19 cellular contexts compared by ENCODE assay signal in genomic region chr2:241900251-241901017, GRCh38. TPM values are rescaled to one million over a fixed set of nuclear protein-coding genes. Genes with fewer than 3 reads are reported as not detected.
DNase-seq lines count a peak whose midpoint lies in the region; ATAC-seq, FAIRE-seq and TF ChIP-seq lines count a peak whose summit lies in the region.
"Had no signal": no experiment of that assay in that cellular context is flagged by ENCODE, and none has a peak within 500 bp of the region (broad histone marks: within the 10 kb centered on the region; RNA-seq: fewer than 3 reads in every experiment).

No MANE protein-coding gene starts in this region.

- peak overlapping the region; percentile 19 for H2BK15ac ChIP-seq in neuronal stem cell (ENCODE audit: low read length)

- no peak overlapping the region for H4K8ac ChIP-seq in neuronal stem cell (ENCODE audit: low read depth, low read length)

- H4K91ac ChIP-seq in neuronal stem cell (ENCODE audit: low read depth, low read length, poor library complexity): no peak overlapping the region

- TF ChIP-seq EP300 in HepG2 (IDR thresholded peaks at IDR 0.05; ENCODE audit: low read depth in 2 of 2, low read length in 2 of 2) (no peak), HepG2 (CRISPR knock-in tag; IDR thresholded peaks at IDR 0.05; ENCODE audit: borderline replicate concordance) (no peak)

- H3K9ac ChIP-seq in HepG2 (ENCODE audit: insufficient read depth, low read depth, low read length): no peak overlapping the region
- no peak overlapping the region for H3K9ac ChIP-seq in neuronal stem cell (ENCODE audit: low read depth, low read length, poor library complexity)

- H3K4ac ChIP-seq in neuronal stem cell (ENCODE audit: low read length): no peak overlapping the region

- peaks cover 3% of the 10 kb centered on the region for H3K79me1 ChIP-seq in neuronal stem cell (ENCODE audit: low read depth, low read length)

- BruUV-seq in HepG2 (replicated peaks; lab: Mats Ljungman, UMichigan): no TSS peak

- H2BK120ac ChIP-seq in neuronal stem cell (ENCODE audit: low read depth, low read length): no peak overlapping the region

- H3K14ac ChIP-seq in neuronal stem cell (ENCODE audit: low read length): peak overlapping the region; percentile 39

- H3K36me3 ChIP-seq in right lobe of liver (no peaks in the 10 kb centered on the region), HepG2 (replicated peaks in 1 of 2; ENCODE audit: control insufficient read depth in 1 of 2, insufficient read depth in 2 of 2, low read length in 2 of 2) (no peaks in the 10 kb centered on the region), neuronal stem cell (replicated peaks in 1 of 2; ENCODE audit: control insufficient read depth in 2 of 2, insufficient read depth in 2 of 2, low read length in 2 of 2) (no peaks in the 10 kb centered on the region), uterus (no peaks in the 10 kb centered on the region)
- H3K36me3 ChIP-seq: gastrocnemius medialis, SJSA1 had no signal

- H3K4me3 ChIP-seq in right lobe of liver: no peak overlapping the region
- H3K4me3 ChIP-seq in HepG2 (replicated peaks in 1 of 3; ENCODE audit: insufficient read depth in 1 of 3, low read depth in 2 of 3, low read length in 3 of 3): no peak overlapping the region
- H3K4me3 ChIP-seq in neuronal stem cell (ENCODE audit: low read length in 2 of 2): no peak overlapping the region
- H3K4me3 ChIP-seq in uterus: no peak overlapping the region
- H3K4me3 ChIP-seq: SJSA1 had no signal

- DNase-seq in right lobe of liver (peak in 2 of 3 donors; percentile 48 to 51), HepG2 (ENCODE audit: low spot score) (no peak), epithelial cell of prostate (ENCODE audit: low read depth, low spot score) (no peak), neuronal stem cell (ENCODE audit: low spot score) (no peak), uterus (peak in 1 of 2 donors; percentile 33), COLO668 (lab: John Stamatoyannopoulos, UW; ENCODE audit: unreplicated experiment) (no peak), nucleus accumbens (lab: John Stamatoyannopoulos, UW) (no peak), NOMO-1 treated with DMSO at 0.1 percent for 48 hours (lab: John Stamatoyannopoulos, UW; ENCODE audit: unreplicated experiment) (no peak)
- DNase-seq: activated CD4-positive, alpha-beta T cell treated with anti-CD3 and anti-CD28 coated beads for 1 hour; COR-L47; gastrocnemius medialis; naive thymus-derived CD8-positive, alpha-beta T cell; NCI-H1930; NCI-H446 treated with DMSO at 0.1 percent for 48 hours; stimulated activated CD4-positive, alpha-beta T cell treated with anti-CD3 and anti-CD28 coated beads, Interleukin-2, amount 100 ng/mL, for 24 hours had no signal

- no peaks in the 10 kb centered on the region for H3K27me3 ChIP-seq in right lobe of liver
- H3K27me3 ChIP-seq in HepG2 (ENCODE audit: control insufficient read depth in 1 of 2, insufficient read depth in 2 of 2, low read length in 2 of 2): peaks cover 16 to 60% of the 10 kb centered on the region in 2 experiments
- peaks cover 0 to 23% (median 10%) of the 10 kb centered on the region in 3 experiments for H3K27me3 ChIP-seq in neuronal stem cell (ENCODE audit: control insufficient read depth in 3 of 3, insufficient read depth in 3 of 3, low read depth in 1 of 3, low read length in 3 of 3)
- H3K27me3 ChIP-seq in uterus: no peaks in the 10 kb centered on the region

- peak overlapping the region; percentile 56 for H3K23ac ChIP-seq in neuronal stem cell (ENCODE audit: low read depth, low read length, poor library complexity)

- H3K4me2 ChIP-seq in HepG2 (ENCODE audit: low read depth, low read length): no peak overlapping the region
- no peak overlapping the region for H3K4me2 ChIP-seq in neuronal stem cell (ENCODE audit: insufficient read depth, low read length, poor library complexity, severe bottlenecking)

- H3K9me3 ChIP-seq in right lobe of liver: no peaks in the 10 kb centered on the region
- no peaks in the 10 kb centered on the region for H3K9me3 ChIP-seq in HepG2 (ENCODE audit: low read length)
- H3K9me3 ChIP-seq in neuronal stem cell (replicated peaks in 1 of 2; ENCODE audit: control insufficient read depth in 2 of 2, insufficient read depth in 1 of 2, low read depth in 1 of 2, low read length in 2 of 2): no peaks in the 10 kb centered on the region
- no peaks in the 10 kb centered on the region for H3K9me3 ChIP-seq in uterus
- H3K9me3 ChIP-seq: gastrocnemius medialis, SJSA1 had no signal

- no peak for TF ChIP-seq RAD21 in HepG2 (CRISPR knock-in tag; IDR thresholded peaks at IDR 0.05)

- H4K20me1 ChIP-seq in HepG2 (ENCODE audit: insufficient read depth, low read length): no peaks in the 10 kb centered on the region

- CTCF ChIA-PET in HepG2 (lab: Yijun Ruan, JAX; ENCODE audit: low intra/inter-chr PET ratio, low total read pairs): no interaction called here

- H3K79me2 ChIP-seq in HepG2 (ENCODE audit: insufficient read depth, low read length): no peaks in the 10 kb centered on the region

- H2BK12ac ChIP-seq in neuronal stem cell (ENCODE audit: low read length): no peak overlapping the region

- TF ChIP-seq POLR2A in right lobe of liver (IDR thresholded peaks at IDR 0.05): no peak
- TF ChIP-seq POLR2A in HepG2 (IDR thresholded peaks at IDR 0.05; ENCODE audit: insufficient read depth in 1 of 2, low read depth in 2 of 2, low read length in 2 of 2): no peak
- no peak for TF ChIP-seq POLR2A in uterus (IDR thresholded peaks at IDR 0.05)

- peak overlapping the region; percentile 60 for H2BK5ac ChIP-seq in neuronal stem cell (ENCODE audit: low read length)

- FAIRE-seq in HepG2 (lab: Jason Lieb, UNC): no peak
- FAIRE-seq: astrocyte, colon had no signal

- WGBS in right lobe of liver (ENCODE audit: insufficient coverage, low coverage, low lambda C conversion rate, missing lambda C conversion rate): 100% methylated on average over 4 of the region's 32 CpGs
- WGBS in HepG2 (ENCODE audit: low lambda C conversion rate): 55% methylated on average over 31 of the region's 32 CpGs
- no CpG with 5 or more reads among the region's 32 CpGs for WGBS in neuronal stem cell (ENCODE audit: extremely low coverage in 2 of 2, insufficient read length in 2 of 2, insufficient replicate concordance in 1 of 2), 2 donors

- in situ Hi-C loops in HepG2 (cut with HindIII; ENCODE audit: extremely low pct_ligation_motif_present, low pct_unique_long_range_greater_than_20kb): no loop called here

- H2AFZ ChIP-seq in HepG2 (ENCODE audit: low read length) (no peak overlapping the region), neuronal stem cell (ENCODE audit: low read length) (no peak overlapping the region)

- POLR2A ChIA-PET in HepG2 (lab: Yijun Ruan, JAX): no interaction called here

- intact Hi-C loops in right lobe of liver (cut with DNase I): no loop called here
- intact Hi-C loops in HepG2 (cut with micrococcal nuclease; ENCODE audit: unreplicated experiment): no loop called here
- intact Hi-C loops in uterus (cut with DNase I; ENCODE audit: low total_unique reads): no loop called here

- H3K4me1 ChIP-seq in right lobe of liver (peaks cover 0 to 7% (median 2%) of the 10 kb centered on the region in 4 donors), HepG2 (ENCODE audit: insufficient read depth, low read length) (peaks cover 2% of the 10 kb centered on the region), neuronal stem cell (ENCODE audit: control insufficient read depth in 2 of 2, insufficient read depth in 1 of 2, low read depth in 1 of 2, low read length in 2 of 2) (peaks cover 0 to 16% of the 10 kb centered on the region in 2 donors), uterus (peaks cover 7 to 18% of the 10 kb centered on the region in 2 donors)
- H3K4me1 ChIP-seq: SJSA1 had no signal

- H3K27ac ChIP-seq in right lobe of liver (no peak overlapping the region), HepG2 (ENCODE audit: extremely low read length, insufficient read depth, low read length) (no peak overlapping the region), epithelial cell of prostate (peak overlapping the region; percentile 51), neuronal stem cell (replicated peaks; ENCODE audit: low read length) (no peak overlapping the region), uterus (peak overlapping the region; percentile 78 to 80)
- H3K27ac ChIP-seq: SJSA1 had no signal

- peak overlapping the region; percentile 32 for H2AK5ac ChIP-seq in neuronal stem cell (ENCODE audit: low read depth, low read length)

- no peak for TF ChIP-seq CTCF in right lobe of liver (IDR thresholded peaks at IDR 0.05)
- TF ChIP-seq CTCF in HepG2 (CRISPR knock-in tag; IDR thresholded peaks at IDR 0.05): no peak
- TF ChIP-seq CTCF in uterus (IDR thresholded peaks at IDR 0.05): no peak

- peak in 1 of 4 donors; percentile 25 for ATAC-seq in right lobe of liver
- ATAC-seq in HepG2: no peak
- ATAC-seq: naive thymus-derived CD8-positive, alpha-beta T cell had no signal

- H3K18ac ChIP-seq in neuronal stem cell (ENCODE audit: low read length): peak overlapping the region; percentile 71

RNA-seq across cellular contexts. Expression of gene RTP5, which starts 30.9 kb away (rescaled TPM):
- total RNA-seq in right lobe of liver (not detected), HepG2 (2016; rRNA removed; fragmentation: Illumina TruSeq; extraction: Trizol) (not detected in 2 replicates), uterus (under 1 TPM in 1 of 4 donors, not detected in 3; 0.15 TPM)
- total RNA-seq in HepG2 (2016; cell fraction: cytosol; rRNA removed; fragmentation: Illumina TruSeq; extraction: Trizol; ENCODE audit: low read depth): not detected in 2 replicates
- total RNA-seq in HepG2 (2016; cell fraction: insoluble cytoplasmic fraction; rRNA removed; fragmentation: Illumina TruSeq; extraction: Trizol): not detected in 2 replicates
- total RNA-seq in HepG2 (2016; cell fraction: membrane; rRNA removed; fragmentation: Illumina TruSeq; extraction: Trizol): not detected in 2 replicates
- not detected in 2 replicates for total RNA-seq in HepG2 (2016; cell fraction: nucleus; rRNA removed; fragmentation: Illumina TruSeq; extraction: Trizol)
- polyA plus RNA-seq in HepG2 (2011; rRNA removed): not detected in 2 replicates
- polyA plus RNA-seq in HepG2 (2011; cell fraction: cytosol; rRNA removed): not detected in 2 replicates
- not detected in 2 replicates for polyA plus RNA-seq in HepG2 (2011; cell fraction: nucleus; rRNA removed)
- polyA plus RNA-seq in HepG2 (2012): not detected in 2 replicates
- not detected in 2 replicates for polyA plus RNA-seq in HepG2 (2016; cell fraction: cytosol; fragmentation: Illumina TruSeq; extraction: Trizol; ENCODE audit: low read depth)
- polyA plus RNA-seq in HepG2 (2016; cell fraction: insoluble cytoplasmic fraction; fragmentation: Illumina TruSeq; extraction: Trizol; ENCODE audit: low read depth): not detected in 2 replicates
- polyA plus RNA-seq in HepG2 (2016; cell fraction: membrane; fragmentation: Illumina TruSeq; extraction: Trizol; ENCODE audit: low read depth): not detected in 2 replicates
- not detected in 2 replicates for polyA plus RNA-seq in HepG2 (2016; cell fraction: nucleus; fragmentation: Illumina TruSeq; extraction: Trizol; ENCODE audit: insufficient read depth, low read depth)
- not detected in 2 replicates for polyA minus RNA-seq in HepG2 (2011; rRNA and poly(A)+ RNA removed; ENCODE audit: low replicate concordance)
- polyA minus RNA-seq in HepG2 (2011; cell fraction: cytosol; rRNA and poly(A)+ RNA removed): not detected in 2 replicates
- not detected in 2 replicates for polyA minus RNA-seq in HepG2 (2011; cell fraction: nucleus; rRNA and poly(A)+ RNA removed)
- not detected for polyA plus RNA-seq in neuronal stem cell (2013, experiment 1 of 2)
- polyA plus RNA-seq in neuronal stem cell (2013, experiment 2 of 2): not detected
- total RNA-seq: astrocyte; gastrocnemius medialis; IMR-90; naive thymus-derived CD8-positive, alpha-beta T cell; SJSA1 had no signal
- polyA plus RNA-seq: IMR-90; naive thymus-derived CD8-positive, alpha-beta T cell had no signal

RNA-seq across cellular contexts. Expression of gene PDCD1, which starts 41.7 kb away (rescaled TPM):
- total RNA-seq in right lobe of liver (under 1 TPM in 3 of 6 experiments, not detected in 3; 0.19 to 0.61 (median 0.20) TPM), HepG2 (2016; rRNA removed; fragmentation: Illumina TruSeq; extraction: Trizol) (not detected in 2 replicates), uterus (under 1 TPM in 1 of 4 donors, not detected in 3; 0.21 TPM)
- total RNA-seq in HepG2 (2016; cell fraction: cytosol; rRNA removed; fragmentation: Illumina TruSeq; extraction: Trizol; ENCODE audit: low read depth): not detected in 2 replicates
- total RNA-seq in HepG2 (2016; cell fraction: insoluble cytoplasmic fraction; rRNA removed; fragmentation: Illumina TruSeq; extraction: Trizol): 0.11 TPM in 1 of 2 replicates, not detected in the other
- total RNA-seq in HepG2 (2016; cell fraction: membrane; rRNA removed; fragmentation: Illumina TruSeq; extraction: Trizol): 0.09 TPM in 1 of 2 replicates, not detected in the other
- 0.59 TPM in 1 of 2 replicates, not detected in the other for total RNA-seq in HepG2 (2016; cell fraction: nucleus; rRNA removed; fragmentation: Illumina TruSeq; extraction: Trizol)
- polyA plus RNA-seq in HepG2 (2011; rRNA removed): 0.04 and 0.31 TPM in 2 replicates
- polyA plus RNA-seq in HepG2 (2011; cell fraction: cytosol; rRNA removed): 0.15 and 0.24 TPM in 2 replicates
- 0.18 and 0.19 TPM in 2 replicates for polyA plus RNA-seq in HepG2 (2011; cell fraction: nucleus; rRNA removed)
- polyA plus RNA-seq in HepG2 (2012): not detected in 2 replicates
- polyA plus RNA-seq in HepG2 (2016; cell fraction: cytosol; fragmentation: Illumina TruSeq; extraction: Trizol; ENCODE audit: low read depth): 0.41 TPM in 1 of 2 replicates, not detected in the other
- not detected in 2 replicates for polyA plus RNA-seq in HepG2 (2016; cell fraction: insoluble cytoplasmic fraction; fragmentation: Illumina TruSeq; extraction: Trizol; ENCODE audit: low read depth)
- polyA plus RNA-seq in HepG2 (2016; cell fraction: membrane; fragmentation: Illumina TruSeq; extraction: Trizol; ENCODE audit: low read depth): not detected in 2 replicates
- polyA plus RNA-seq in HepG2 (2016; cell fraction: nucleus; fragmentation: Illumina TruSeq; extraction: Trizol; ENCODE audit: insufficient read depth, low read depth): not detected in 2 replicates
- 0.70 TPM in 1 of 2 replicates, not detected in the other for polyA minus RNA-seq in HepG2 (2011; rRNA and poly(A)+ RNA removed; ENCODE audit: low replicate concordance)
- polyA minus RNA-seq in HepG2 (2011; cell fraction: cytosol; rRNA and poly(A)+ RNA removed): not detected in 2 replicates
- polyA minus RNA-seq in HepG2 (2011; cell fraction: nucleus; rRNA and poly(A)+ RNA removed): not detected in 2 replicates
- not detected for polyA plus RNA-seq in neuronal stem cell (2013, experiment 1 of 2)
- not detected for polyA plus RNA-seq in neuronal stem cell (2013, experiment 2 of 2)
- total RNA-seq: astrocyte, IMR-90, SJSA1 had no signal
- polyA plus RNA-seq: IMR-90 had no signal

Comparison
In these comparisons a context has a peak if more than half of its experiments do, and no peak if none do; other contexts are left out.
1. DNase-seq: peak in right lobe of liver (2 of 3); none in HepG2 (single experiment), epithelial cell of prostate (single experiment), neuronal stem cell (single experiment), COLO668 (single experiment), nucleus accumbens (0 of 56) and NOMO-1 treated with DMSO at 0.1 percent for 48 hours (single experiment).
2. H3K27ac ChIP-seq: peak in epithelial cell of prostate (single experiment) and uterus (2 of 2); none in right lobe of liver (0 of 3), HepG2 (single experiment) and neuronal stem cell (single experiment).